In the genomic region with DNA sequence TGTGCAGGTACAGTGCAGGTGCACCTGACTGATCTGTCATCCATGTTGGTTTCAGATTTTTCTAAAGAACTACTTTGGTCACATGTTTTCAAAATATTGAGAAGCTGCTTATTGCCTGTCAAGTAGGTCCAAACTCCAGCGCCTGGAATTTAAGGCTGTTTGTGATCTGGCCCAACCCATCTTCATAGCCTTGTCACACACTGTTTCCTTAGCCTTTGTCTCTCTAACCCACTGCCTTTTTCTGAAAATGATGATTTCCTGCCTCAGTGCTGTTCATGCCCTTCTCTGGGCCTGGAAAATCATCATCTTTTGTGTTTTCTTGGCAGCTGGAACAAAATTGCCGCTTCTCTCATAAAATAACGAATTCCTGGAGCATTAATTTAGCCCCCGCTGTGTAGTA, we compare ENCODE assay signal across 1 cellular context.
TF ChIP-seq lines count a peak whose summit lies in the region.

No MANE protein-coding gene starts in this region.

TF ChIP-seq in IMR-90, 13 proteins besides CTCF, POLR2A, EP300 and RAD21:
- TF ChIP-seq FOS (IDR thresholded peaks at IDR 0.05; ENCODE audit: low read depth, low read length) (no peak), CHD1 (IDR thresholded peaks at IDR 0.05; ENCODE audit: low read depth, low read length) (no peak), SMC3 (IDR thresholded peaks at IDR 0.05; ENCODE audit: low read depth, low read length) (no peak), MXI1 (IDR thresholded peaks at IDR 0.05; ENCODE audit: borderline replicate concordance, low read depth, low read length) (no peak), BHLHE40 (IDR thresholded peaks at IDR 0.05; ENCODE audit: low read depth, low read length) (no peak), ELK1 (IDR thresholded peaks at IDR 0.05; ENCODE audit: borderline replicate concordance, low read depth, low read length) (no peak), CEBPB (IDR thresholded peaks at IDR 0.05; ENCODE audit: low read depth, low read length) (no peak), RFX5 (IDR thresholded peaks at IDR 0.05; ENCODE audit: low read depth, low read length) (no peak), NFE2L2 (IDR thresholded peaks at IDR 0.05; ENCODE audit: low read depth, low read length) (no peak), MAFK (IDR thresholded peaks at IDR 0.05; ENCODE audit: low read depth, low read length) (no peak), RCOR1 (IDR thresholded peaks at IDR 0.05; ENCODE audit: insufficient replicate concordance, low read length) (no peak), USF2 (IDR thresholded peaks at IDR 0.05; ENCODE audit: low read depth, low read length) (no peak), MAZ (IDR thresholded peaks at IDR 0.05; ENCODE audit: borderline replicate concordance, low read depth, low read length) (no peak)
